Comparison of ENCODE assay signal across 8 cellular contexts in the genomic region with DNA sequence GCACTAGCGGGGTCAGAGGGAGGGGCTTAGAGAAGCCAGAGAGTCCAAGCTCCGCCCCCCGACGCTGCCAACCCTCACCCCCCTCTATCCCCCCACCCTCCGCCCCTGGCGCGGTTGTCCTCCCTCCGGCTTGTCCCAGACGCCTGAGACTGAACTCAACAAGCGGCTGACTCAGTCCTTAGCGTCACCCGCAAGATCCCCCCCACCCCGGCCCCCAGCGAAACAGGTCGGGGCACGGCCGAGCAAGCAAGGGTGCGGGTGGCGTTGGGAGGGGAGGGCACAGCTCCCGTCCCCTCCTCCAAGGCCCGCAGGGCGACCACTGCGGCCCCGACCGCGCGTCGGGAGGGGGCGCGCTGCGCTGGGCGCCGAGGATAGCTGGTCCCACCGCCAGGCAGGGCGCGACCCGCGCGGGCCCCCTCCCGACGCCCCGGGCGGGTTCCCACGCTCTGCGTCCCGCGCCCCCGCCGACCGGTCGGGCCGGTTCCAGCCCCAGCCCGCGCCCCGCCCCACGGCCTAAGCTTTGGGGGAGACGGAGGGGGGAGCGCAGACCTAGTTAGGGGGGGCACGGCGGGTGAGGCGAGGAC. TPM values are rescaled to one million over a fixed set of nuclear protein-coding genes. Genes with fewer than 3 reads are reported as not detected.
DNase-seq lines count a peak whose midpoint lies in the region; ATAC-seq and TF ChIP-seq lines count a peak whose summit lies in the region.

No MANE protein-coding gene starts in this region.

- H3K27me3 Mint-ChIP-seq in activated CD8-positive, alpha-beta memory T cell treated with anti-CD3 and anti-CD28 coated beads, Interleukin-2, amount 10 ng/mL, durations not matched to agents 7 days and 5 days: peaks cover 44% of the 10 kb centered on the region
- peaks cover under 1% of the 10 kb centered on the region for H3K27me3 Mint-ChIP-seq in nephron (ENCODE audit: low read depth)

- no peaks in the 10 kb centered on the region for H3K9me3 Mint-ChIP-seq in activated CD8-positive, alpha-beta memory T cell treated with anti-CD3 and anti-CD28 coated beads, Interleukin-2, amount 10 ng/mL, durations not matched to agents 7 days and 5 days (ENCODE audit: low read depth)
- H3K9me3 Mint-ChIP-seq in nephron: no peaks in the 10 kb centered on the region

- ATAC-seq in activated CD8-positive, alpha-beta memory T cell treated with anti-CD3 and anti-CD28 coated beads, Interleukin-2, amount 10 ng/mL, durations not matched to agents 7 days and 5 days: peak; percentile 36
- ATAC-seq in HG03139 (IDR thresholded peaks at IDR 0.05; ENCODE audit: unreplicated experiment): no peak

- no peak overlapping the region for H3K27ac Mint-ChIP-seq in activated CD8-positive, alpha-beta memory T cell treated with anti-CD3 and anti-CD28 coated beads, Interleukin-2, amount 10 ng/mL, durations not matched to agents 7 days and 5 days
- H3K27ac Mint-ChIP-seq in nephron: peak overlapping the region in 1 of 3 experiments; percentile 92

- H3K4me1 Mint-ChIP-seq in activated CD8-positive, alpha-beta memory T cell treated with anti-CD3 and anti-CD28 coated beads, Interleukin-2, amount 10 ng/mL, durations not matched to agents 7 days and 5 days: peaks cover 2% of the 10 kb centered on the region
- H3K4me1 Mint-ChIP-seq in nephron: peaks cover 41% of the 10 kb centered on the region

- DNase-seq in activated CD8-positive, alpha-beta memory T cell treated with anti-CD3 and anti-CD28 coated beads, Interleukin-2, amount 10 ng/mL, durations not matched to agents 7 days and 5 days: no peak
- DNase-seq in activated CD8-positive, alpha-beta memory T cell treated with anti-CD3 and anti-CD28 coated beads for 24 hours: no peak
- DNase-seq in NCI-H774 (lab: John Stamatoyannopoulos, UW) (peak; percentile 60), epithelial cell of prostate (ENCODE audit: low read depth, low spot score) (peak; percentile 81), amniotic stem cell (lab: John Stamatoyannopoulos, UW) (no peak), DMS153 treated with DMSO at 0.1 percent for 48 hours (lab: John Stamatoyannopoulos, UW; ENCODE audit: unreplicated experiment) (no peak)

- no peak overlapping the region for H3K4me3 Mint-ChIP-seq in activated CD8-positive, alpha-beta memory T cell treated with anti-CD3 and anti-CD28 coated beads, Interleukin-2, amount 10 ng/mL, durations not matched to agents 7 days and 5 days
- peak overlapping the region; percentile 73 to 78 (median 77) for H3K4me3 Mint-ChIP-seq in nephron

- TF ChIP-seq CTCF in nephron (IDR thresholded peaks at IDR 0.05; ENCODE audit: unreplicated experiment in 3 of 3): peak in 1 of 3 experiments; percentile 21

- CTCF ChIA-PET in activated CD8-positive, alpha-beta memory T cell treated with anti-CD3 and anti-CD28 coated beads, Interleukin-2, amount 10 ng/mL, durations not matched to agents 7 days and 5 days (lab: Charles Lee): no interaction called here

- peak overlapping the region; percentile 62 for H3K27ac ChIP-seq in epithelial cell of prostate

- H3K36me3 Mint-ChIP-seq in activated CD8-positive, alpha-beta memory T cell treated with anti-CD3 and anti-CD28 coated beads, Interleukin-2, amount 10 ng/mL, durations not matched to agents 7 days and 5 days: peaks cover 1% of the 10 kb centered on the region
- H3K36me3 Mint-ChIP-seq in nephron (ENCODE audit: low read depth): peaks cover 53% of the 10 kb centered on the region

RNA-seq across cellular contexts. Expression of gene NOTCH3, which starts 5.3 kb away (rescaled TPM):
- not detected for total RNA-seq in activated CD8-positive, alpha-beta memory T cell treated with anti-CD3 and anti-CD28 coated beads, Interleukin-2, amount 10 ng/mL, durations not matched to agents 7 days and 5 days

RNA-seq across cellular contexts. Expression of gene EPHX3, which starts 36.8 kb away (rescaled TPM):
- under 1 TPM in 1 of 2 experiments, not detected in 1; 0.19 TPM for total RNA-seq in activated CD8-positive, alpha-beta memory T cell treated with anti-CD3 and anti-CD28 coated beads, Interleukin-2, amount 10 ng/mL, durations not matched to agents 7 days and 5 days

Comparison
In these comparisons a context has a peak if more than half of its experiments do, and no peak if none do; other contexts are left out.
1. DNase-seq: peak in NCI-H774 (single experiment) and epithelial cell of prostate (single experiment); none in activated CD8-positive, alpha-beta memory T cell treated with anti-CD3 and anti-CD28 coated beads, Interleukin-2, amount 10 ng/mL, durations not matched to agents 7 days and 5 days (single experiment), activated CD8-positive, alpha-beta memory T cell treated with anti-CD3 and anti-CD28 coated beads for 24 hours (single experiment), amniotic stem cell (single experiment) and DMS153 treated with DMSO at 0.1 percent for 48 hours (single experiment).